ENCODE assay signal across 18 cellular contexts in the genomic region with DNA sequence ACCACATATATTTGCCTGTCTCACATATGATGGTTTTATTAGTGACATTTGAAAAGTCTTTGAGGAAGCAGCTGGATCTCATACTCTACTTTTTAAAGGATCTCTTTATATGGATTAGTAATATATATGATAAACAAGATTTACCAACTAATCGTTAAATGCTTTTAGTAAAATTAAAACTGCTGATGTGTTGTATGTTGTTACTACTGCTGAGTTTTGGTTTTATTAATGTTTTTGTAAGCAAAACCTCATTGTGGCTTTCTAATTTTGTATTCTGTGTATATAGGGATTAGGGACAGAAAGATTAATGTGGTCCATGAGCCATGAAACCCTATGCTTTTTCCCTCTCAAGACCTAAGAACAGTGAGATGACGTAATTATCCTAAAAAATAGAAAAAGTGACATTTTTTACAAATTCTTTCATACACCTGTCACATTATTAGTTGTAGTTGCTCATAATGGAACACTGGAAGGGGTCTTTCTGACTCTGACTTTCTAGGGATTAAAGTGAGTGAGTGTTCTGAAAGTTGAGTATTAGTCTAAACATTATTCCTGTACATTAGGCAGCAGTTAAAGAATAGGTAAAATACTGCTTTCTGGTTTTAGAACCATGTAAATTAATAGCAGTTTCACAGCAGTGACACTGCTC.
DNase-seq lines count a peak whose midpoint lies in the region; ATAC-seq, FAIRE-seq and TF ChIP-seq lines count a peak whose summit lies in the region.
"Had no signal": no experiment of that assay in that cellular context is flagged by ENCODE, and none has a peak within 500 bp of the region (broad histone marks: within the 10 kb centered on the region; RNA-seq: fewer than 3 reads in every experiment).

No MANE protein-coding gene starts in this region.

- H3K9me3 ChIP-seq in HepG2 (ENCODE audit: low read length) (no peaks in the 10 kb centered on the region), right lobe of liver (no peaks in the 10 kb centered on the region), keratinocyte (ENCODE audit: control insufficient read depth, low read depth, low read length) (no peaks in the 10 kb centered on the region)
- no peaks in the 10 kb centered on the region for H3K9me3 ChIP-seq in naive thymus-derived CD4-positive, alpha-beta T cell (ENCODE audit: control insufficient read depth in 2 of 3, low read length in 3 of 3)
- H3K9me3 ChIP-seq: BLaER1 treated with 17β-estradiol and CSF1 and Interleukin-3, amounts not matched to agents 10 nM and 100 nM had no signal

- ATAC-seq in HepG2: no peak
- no peak for ATAC-seq in right lobe of liver
- peak; percentile 43 for ATAC-seq in HG03565 (IDR thresholded peaks at IDR 0.05; ENCODE audit: unreplicated experiment)
- no peak for ATAC-seq in naive thymus-derived CD4-positive, alpha-beta T cell
- ATAC-seq: CD8-positive, alpha-beta T cell had no signal

- dilution Hi-C loops in keratinocyte (cut with MboI; ENCODE audit: extremely low pct_ligation_motif_present, low sequenced_read_pairs): no loop called here

- no peak overlapping the region for H3K9ac ChIP-seq in HepG2 (ENCODE audit: insufficient read depth, low read depth, low read length)
- H3K9ac ChIP-seq in keratinocyte (ENCODE audit: control insufficient read depth, extremely low read depth, insufficient read depth, low read length): no peak overlapping the region
- H3K9ac ChIP-seq: BLaER1 treated with 17β-estradiol and CSF1 and Interleukin-3, amounts not matched to agents 10 nM and 100 nM; GM23248 had no signal

- WGBS in HepG2 (ENCODE audit: low lambda C conversion rate): 50% methylated on average over 2 of the region's 2 CpGs
- 92% methylated on average over 2 of the region's 2 CpGs for WGBS in right lobe of liver (ENCODE audit: insufficient coverage, low coverage, low lambda C conversion rate, missing lambda C conversion rate)

- H3K27me3 Mint-ChIP-seq in naive thymus-derived CD4-positive, alpha-beta T cell: no peaks in the 10 kb centered on the region
- H3K27me3 Mint-ChIP-seq: B cell, IgD-negative memory B cell had no signal

- TF ChIP-seq EP300 in HepG2 (IDR thresholded peaks at IDR 0.05; ENCODE audit: low read depth in 2 of 2, low read length in 2 of 2) (no peak), HepG2 (CRISPR knock-in tag; IDR thresholded peaks at IDR 0.05; ENCODE audit: borderline replicate concordance) (no peak)

- CTCF ChIA-PET in HepG2 (lab: Yijun Ruan, JAX; ENCODE audit: low intra/inter-chr PET ratio, low total read pairs): no interaction called here
- CTCF ChIA-PET in naive thymus-derived CD4-positive, alpha-beta T cell (lab: Charles Lee): no interaction called here

- FAIRE-seq in HepG2 (lab: Jason Lieb, UNC) (no peak), keratinocyte (lab: Jason Lieb, UNC) (peak; percentile 36)
- FAIRE-seq: H54, HTR-8/SVneo had no signal

- TF ChIP-seq POLR2A in HepG2 (IDR thresholded peaks at IDR 0.05; ENCODE audit: insufficient read depth in 1 of 2, low read depth in 2 of 2, low read length in 2 of 2): no peak
- TF ChIP-seq POLR2A in right lobe of liver (IDR thresholded peaks at IDR 0.05): no peak

- POLR2A ChIA-PET in HepG2 (lab: Yijun Ruan, JAX): no interaction called here
- POLR2A ChIA-PET in naive thymus-derived CD4-positive, alpha-beta T cell (lab: Charles Lee): no interaction called here

- DNase-seq in HepG2 (ENCODE audit: low spot score): no peak
- DNase-seq in right lobe of liver: no peak
- no peak for DNase-seq in keratinocyte (ENCODE audit: low read depth, low spot score)
- no peak for DNase-seq in NCI-H1694 treated with DMSO at 0.1 percent for 48 hours (lab: John Stamatoyannopoulos, UW)
- no peak for DNase-seq in naive thymus-derived CD4-positive, alpha-beta T cell
- DNase-seq: Calu3; CD8-positive, alpha-beta T cell; DMS79 treated with DMSO at 0.1 percent for 48 hours; GF-D8; GM23248; HCEC 1CT; KBM-7 had no signal

- H3K9me3 Mint-ChIP-seq in naive thymus-derived CD4-positive, alpha-beta T cell: peaks cover 0 to 3% (median 0%) of the 10 kb centered on the region in 11 donors
- H3K9me3 Mint-ChIP-seq: CD8-positive, alpha-beta T cell had no signal

- H3K9me1 ChIP-seq in keratinocyte (ENCODE audit: control insufficient read depth, extremely low read depth, insufficient read depth, low read length): no peaks in the 10 kb centered on the region

- no peaks in the 10 kb centered on the region for H4K20me1 ChIP-seq in HepG2 (ENCODE audit: insufficient read depth, low read length)
- H4K20me1 ChIP-seq in keratinocyte (ENCODE audit: control insufficient read depth, extremely low read depth, insufficient read depth, low read length): no peaks in the 10 kb centered on the region
- H4K20me1 ChIP-seq: BLaER1 treated with 17β-estradiol and CSF1 and Interleukin-3, amounts not matched to agents 10 nM and 100 nM had no signal

- BruUV-seq in HepG2 (replicated peaks; lab: Mats Ljungman, UMichigan): no TSS peak

- H3K79me2 ChIP-seq in HepG2 (ENCODE audit: insufficient read depth, low read length) (no peaks in the 10 kb centered on the region), keratinocyte (ENCODE audit: control insufficient read depth, insufficient read depth, low read length) (no peaks in the 10 kb centered on the region)

- no peak for TF ChIP-seq RAD21 in HepG2 (CRISPR knock-in tag; IDR thresholded peaks at IDR 0.05)

- no peaks in the 10 kb centered on the region for H3K27me3 ChIP-seq in HepG2 (ENCODE audit: control insufficient read depth in 1 of 2, insufficient read depth in 2 of 2, low read length in 2 of 2)
- no peaks in the 10 kb centered on the region for H3K27me3 ChIP-seq in right lobe of liver
- H3K27me3 ChIP-seq in keratinocyte (ENCODE audit: control insufficient read depth, extremely low read depth, insufficient read depth, low read length): no peaks in the 10 kb centered on the region
- no peaks in the 10 kb centered on the region for H3K27me3 ChIP-seq in naive thymus-derived CD4-positive, alpha-beta T cell (ENCODE audit: control insufficient read depth in 2 of 2, insufficient read depth in 2 of 2, low read length in 2 of 2)
- H3K27me3 ChIP-seq: BLaER1 treated with 17β-estradiol and CSF1 and Interleukin-3, amounts not matched to agents 10 nM and 100 nM had no signal

- H3K4me1 ChIP-seq in HepG2 (ENCODE audit: insufficient read depth, low read length) (no peaks in the 10 kb centered on the region), right lobe of liver (no peaks in the 10 kb centered on the region), keratinocyte (ENCODE audit: control insufficient read depth, extremely low read depth, insufficient read depth, low read length) (peaks cover under 1% of the 10 kb centered on the region)
- H3K4me1 ChIP-seq in naive thymus-derived CD4-positive, alpha-beta T cell (ENCODE audit: control insufficient read depth in 2 of 2, insufficient read depth in 2 of 2, low read length in 2 of 2): no peaks in the 10 kb centered on the region
- H3K4me1 ChIP-seq: BLaER1 treated with 17β-estradiol and CSF1 and Interleukin-3, amounts not matched to agents 10 nM and 100 nM had no signal

- no peak overlapping the region for H3K4me2 ChIP-seq in HepG2 (ENCODE audit: low read depth, low read length)
- no peak overlapping the region for H3K4me2 ChIP-seq in keratinocyte (ENCODE audit: control insufficient read depth, extremely low read depth, insufficient read depth, low read depth, low read length)
- H3K4me2 ChIP-seq: BLaER1 treated with 17β-estradiol and CSF1 and Interleukin-3, amounts not matched to agents 10 nM and 100 nM had no signal

- H3K4me3 ChIP-seq in HepG2 (replicated peaks in 1 of 3; ENCODE audit: insufficient read depth in 1 of 3, low read depth in 2 of 3, low read length in 3 of 3): no peak overlapping the region
- no peak overlapping the region for H3K4me3 ChIP-seq in right lobe of liver
- no peak overlapping the region for H3K4me3 ChIP-seq in keratinocyte (ENCODE audit: control insufficient read depth in 2 of 3, extremely low read depth in 1 of 3, insufficient read depth in 2 of 3, low read depth in 1 of 3, low read length in 3 of 3)
- H3K4me3 ChIP-seq in naive thymus-derived CD4-positive, alpha-beta T cell (ENCODE audit: low read length): no peak overlapping the region
- H3K4me3 ChIP-seq: BLaER1 treated with 17β-estradiol and CSF1 and Interleukin-3, amounts not matched to agents 10 nM and 100 nM; GM23248 had no signal

- H3K36me3 Mint-ChIP-seq in naive thymus-derived CD4-positive, alpha-beta T cell: peaks cover 0 to 41% (median 23%) of the 10 kb centered on the region in 5 donors

- H3K36me3 ChIP-seq in HepG2 (replicated peaks in 1 of 2; ENCODE audit: control insufficient read depth in 1 of 2, insufficient read depth in 2 of 2, low read length in 2 of 2): no peaks in the 10 kb centered on the region
- H3K36me3 ChIP-seq in right lobe of liver: no peaks in the 10 kb centered on the region
- no peaks in the 10 kb centered on the region for H3K36me3 ChIP-seq in keratinocyte (ENCODE audit: control insufficient read depth in 2 of 2, extremely low read depth in 1 of 2, insufficient read depth in 2 of 2, low read length in 2 of 2)
- no peaks in the 10 kb centered on the region for H3K36me3 ChIP-seq in naive thymus-derived CD4-positive, alpha-beta T cell (ENCODE audit: control insufficient read depth in 2 of 3, insufficient read depth in 3 of 3, low read length in 3 of 3)

- TF ChIP-seq CTCF in HepG2 (CRISPR knock-in tag; IDR thresholded peaks at IDR 0.05) (no peak), right lobe of liver (IDR thresholded peaks at IDR 0.05) (no peak), keratinocyte (optimal IDR thresholded peaks at IDR 0.05 in 1 of 3, IDR thresholded peaks at IDR 0.05 in 1 of 3, conservative IDR thresholded peaks at IDR 0.05 in 1 of 3; ENCODE audit: extremely low read depth in 1 of 3, insufficient read depth in 2 of 3, low read length in 3 of 3) (no peak)

- in situ Hi-C loops in HepG2 (cut with HindIII; ENCODE audit: extremely low pct_ligation_motif_present, low pct_unique_long_range_greater_than_20kb): no loop called here

- no peak overlapping the region for H3K27ac Mint-ChIP-seq in naive thymus-derived CD4-positive, alpha-beta T cell
- H3K27ac Mint-ChIP-seq: B cell; CD8-positive, alpha-beta T cell; IgD-negative memory B cell had no signal

- intact Hi-C loops in HepG2 (cut with micrococcal nuclease; ENCODE audit: unreplicated experiment): no loop called here
- intact Hi-C loops in right lobe of liver (cut with DNase I): no loop called here
- intact Hi-C loops in naive thymus-derived CD4-positive, alpha-beta T cell (cut with micrococcal nuclease): no loop called here

- H3K27ac ChIP-seq in HepG2 (ENCODE audit: extremely low read length, insufficient read depth, low read length) (no peak overlapping the region), right lobe of liver (no peak overlapping the region), keratinocyte (ENCODE audit: control insufficient read depth, insufficient read depth, low read length) (no peak overlapping the region)
- H3K27ac ChIP-seq in naive thymus-derived CD4-positive, alpha-beta T cell (ENCODE audit: low read depth, low read length): no peak overlapping the region
- H3K27ac ChIP-seq: BLaER1 treated with 17β-estradiol and CSF1 and Interleukin-3, amounts not matched to agents 10 nM and 100 nM; GM23248 had no signal

- no peak overlapping the region for H3K4me3 Mint-ChIP-seq in naive thymus-derived CD4-positive, alpha-beta T cell
- H3K4me3 Mint-ChIP-seq: B cell; CD8-positive, alpha-beta T cell; IgD-negative memory B cell had no signal

- H3K4me1 Mint-ChIP-seq in naive thymus-derived CD4-positive, alpha-beta T cell: no peaks in the 10 kb centered on the region
- H3K4me1 Mint-ChIP-seq: B cell, IgD-negative memory B cell had no signal

- H2AFZ ChIP-seq in HepG2 (ENCODE audit: low read length): no peak overlapping the region
- no peak overlapping the region for H2AFZ ChIP-seq in keratinocyte (ENCODE audit: control insufficient read depth, low read length)
- H2AFZ ChIP-seq: GM23248 had no signal
